Comparison of ENCODE assay signal across 8 cellular contexts in genomic region chr1:12604114-12604874, GRCh38. TPM values are rescaled to one million over a fixed set of nuclear protein-coding genes. Genes with fewer than 3 reads are reported as not detected.
DNase-seq lines count a peak whose midpoint lies in the region; ATAC-seq and TF ChIP-seq lines count a peak whose summit lies in the region.

No MANE protein-coding gene starts in this region.

- peak overlapping the region; percentile 22 for H3K27ac ChIP-seq in CD8-positive, alpha-beta T cell (ENCODE audit: low read depth, low read length)

- peak overlapping the region; percentile 95 for H3K27ac Mint-ChIP-seq in CD8-positive, alpha-beta T cell

- CTCF ChIA-PET in CD8-positive, alpha-beta T cell (lab: Charles Lee): interaction anchor here (1.1 to 10.9 kb wide), 5 partner anchors 9 to 197 kb away, joined by 3 to 174 read pairs (median 4); partner anchors contain the start of gene DHRS3

- POLR2A ChIA-PET in CD8-positive, alpha-beta T cell (lab: Charles Lee): interaction anchor here (0.9 to 4.9 kb wide), 5 partner anchors 10 to 394 kb away, joined by 3 to 73 read pairs (median 4); partner anchors contain the start of gene DHRS3

- H3K4me1 Mint-ChIP-seq in CD8-positive, alpha-beta T cell (ENCODE audit: low read depth): peaks cover 63% of the 10 kb centered on the region

- peaks cover 46% of the 10 kb centered on the region for H3K36me3 Mint-ChIP-seq in CD8-positive, alpha-beta T cell

- no peaks in the 10 kb centered on the region for H3K27me3 Mint-ChIP-seq in CD8-positive, alpha-beta T cell (ENCODE audit: low read depth)

- no peaks in the 10 kb centered on the region for H3K36me3 ChIP-seq in CD8-positive, alpha-beta T cell (ENCODE audit: insufficient read depth, low read length)
- H3K36me3 ChIP-seq in adipocyte (ENCODE audit: control insufficient read depth, insufficient read depth, low read length, severe bottlenecking): peaks cover 25% of the 10 kb centered on the region

- peaks cover 36% of the 10 kb centered on the region for H3K4me1 ChIP-seq in CD8-positive, alpha-beta T cell (ENCODE audit: insufficient read depth, low read length)
- H3K4me1 ChIP-seq in adipocyte (ENCODE audit: control insufficient read depth, insufficient read depth, low read length): peaks cover 47% of the 10 kb centered on the region

- no peak overlapping the region for H3K9ac ChIP-seq in adipocyte (ENCODE audit: low read length)

- intact Hi-C loops in CD8-positive, alpha-beta T cell (cut with DNase I, micrococcal nuclease): no loop called here

- peak; percentile 91 for ATAC-seq in CD8-positive, alpha-beta T cell
- ATAC-seq in HG03457 (IDR thresholded peaks at IDR 0.05; ENCODE audit: unreplicated experiment): peak; percentile 57

- no peaks in the 10 kb centered on the region for H3K9me3 ChIP-seq in CD8-positive, alpha-beta T cell (ENCODE audit: low read length)
- H3K9me3 ChIP-seq in adipocyte (ENCODE audit: control insufficient read depth, low read length): no peaks in the 10 kb centered on the region

- TF ChIP-seq CTCF in CD8-positive, alpha-beta T cell (IDR thresholded peaks at IDR 0.05): no peak

- no peaks in the 10 kb centered on the region for H3K27me3 ChIP-seq in CD8-positive, alpha-beta T cell (ENCODE audit: insufficient read depth, low read length)
- H3K27me3 ChIP-seq in adipocyte (replicated peaks; ENCODE audit: control insufficient read depth, insufficient read depth, low read length): no peaks in the 10 kb centered on the region

- H3K4me3 ChIP-seq in CD8-positive, alpha-beta T cell (ENCODE audit: low read depth, low read length): no peak overlapping the region
- H3K4me3 ChIP-seq in adipocyte (ENCODE audit: low read length): no peak overlapping the region

- H3K4me3 Mint-ChIP-seq in CD8-positive, alpha-beta T cell: peak overlapping the region; percentile 50

- peak in 6 of 7 experiments; percentile 47 to 80 (median 65) for DNase-seq in CD8-positive, alpha-beta T cell
- DNase-seq in T follicular helper cell (ENCODE audit: low read depth) (peak; percentile 50), adipocyte (ENCODE audit: low read depth) (peak; percentile 84), iris pigment epithelial cell (ENCODE audit: low read depth) (peak; percentile 100), NCI-H187 treated with DMSO at 0.1 percent for 48 hours (lab: John Stamatoyannopoulos, UW) (no peak), NCI-H2107 (lab: John Stamatoyannopoulos, UW) (no peak)
- DNase-seq in stimulated activated CD4-positive, alpha-beta T cell treated with anti-CD3 and anti-CD28 coated beads, TNF-alpha, amount 100 ng/mL, for 1 hour (ENCODE audit: low read depth in 3 of 3, low spot score in 1 of 3): peak in 2 of 3 donors; percentile 37 to 47

- H3K9me3 Mint-ChIP-seq in CD8-positive, alpha-beta T cell: no peaks in the 10 kb centered on the region

RNA-seq across cellular contexts. Expression of gene DHRS3, which starts 13.7 kb away (rescaled TPM):
- total RNA-seq in CD8-positive, alpha-beta T cell: 100 to 1,000 TPM; 126 to 129 TPM

RNA-seq across cellular contexts. Expression of gene AADACL4, which starts 39.6 kb away (rescaled TPM):
- total RNA-seq in CD8-positive, alpha-beta T cell: not detected

Comparison
In these comparisons a context has a peak if more than half of its experiments do, and no peak if none do; other contexts are left out.
1. DNase-seq: peak in CD8-positive, alpha-beta T cell (6 of 7), T follicular helper cell (single experiment), adipocyte (single experiment), iris pigment epithelial cell (single experiment) and stimulated activated CD4-positive, alpha-beta T cell treated with anti-CD3 and anti-CD28 coated beads, TNF-alpha, amount 100 ng/mL, for 1 hour (2 of 3); none in NCI-H187 treated with DMSO at 0.1 percent for 48 hours (single experiment) and NCI-H2107 (single experiment).